In the genomic region with DNA sequence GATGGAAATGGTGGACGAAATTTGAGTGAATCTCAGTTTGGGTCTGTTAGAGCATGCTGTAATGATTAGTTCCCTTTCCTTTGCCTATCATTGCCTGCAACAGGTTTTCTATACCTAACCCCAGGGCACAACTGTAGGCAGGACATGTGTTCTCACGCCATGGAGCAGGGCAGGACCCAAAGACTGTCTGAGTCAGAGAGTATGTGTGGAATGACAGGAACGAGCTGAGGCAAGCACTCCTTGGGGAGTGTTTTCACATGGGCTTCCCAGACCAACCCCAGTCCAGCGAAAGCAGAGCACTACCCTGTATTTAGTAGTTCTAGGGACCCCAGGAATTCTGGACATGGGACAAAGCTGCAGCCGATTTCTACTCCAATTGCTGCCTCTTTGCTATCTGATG, we compare ENCODE assay signal across 13 cellular contexts.
DNase-seq lines count a peak whose midpoint lies in the region; ATAC-seq and TF ChIP-seq lines count a peak whose summit lies in the region.
"Had no signal": no experiment of that assay in that cellular context is flagged by ENCODE, and none has a peak within 500 bp of the region (broad histone marks: within the 10 kb centered on the region; RNA-seq: fewer than 3 reads in every experiment).

No MANE protein-coding gene starts in this region.

- peaks cover 2% of the 10 kb centered on the region for H3K36me3 Mint-ChIP-seq in chondrocyte (ENCODE audit: low read depth)

- H2BK120ac ChIP-seq in mesenchymal stem cell (ENCODE audit: low read depth, low read length): no peak overlapping the region
- no peak overlapping the region for H2BK120ac ChIP-seq in neuronal stem cell (ENCODE audit: low read depth, low read length)

- H2BK15ac ChIP-seq in mesenchymal stem cell (ENCODE audit: low read depth, poor library complexity, severe bottlenecking) (no peak overlapping the region), neuronal stem cell (ENCODE audit: low read length) (no peak overlapping the region)

- H3K9ac ChIP-seq in mesenchymal stem cell (ENCODE audit: low read length): no peak overlapping the region
- no peak overlapping the region for H3K9ac ChIP-seq in neuronal stem cell (ENCODE audit: low read depth, low read length, poor library complexity)

- H2BK5ac ChIP-seq in mesenchymal stem cell (ENCODE audit: low read depth, low read length, poor library complexity, severe bottlenecking): peak overlapping the region; percentile 53
- no peak overlapping the region for H2BK5ac ChIP-seq in neuronal stem cell (ENCODE audit: low read length)

- H3K27ac Mint-ChIP-seq in chondrocyte (ENCODE audit: unreplicated experiment): peak overlapping the region; percentile 91
- H3K27ac Mint-ChIP-seq: T-helper 2 cell treated with Interferon-gamma antibody and Interleukin-4, amounts not matched to agents 5 μg/mL and 100 μg/mL, for 36 hours had no signal

- no peaks in the 10 kb centered on the region for H3K36me3 ChIP-seq in mesenchymal stem cell (ENCODE audit: control insufficient read depth in 1 of 2, insufficient read depth in 2 of 2, low read depth in 1 of 2, low read length in 2 of 2)
- H3K36me3 ChIP-seq in neuronal stem cell (replicated peaks in 1 of 2; ENCODE audit: control insufficient read depth in 2 of 2, insufficient read depth in 2 of 2, low read length in 2 of 2): no peaks in the 10 kb centered on the region

- H4K8ac ChIP-seq in mesenchymal stem cell (ENCODE audit: low read length) (peak overlapping the region; percentile 31), neuronal stem cell (ENCODE audit: low read depth, low read length) (no peak overlapping the region)

- H3K27me3 Mint-ChIP-seq in chondrocyte (ENCODE audit: low read depth): no peaks in the 10 kb centered on the region

- H2AK5ac ChIP-seq in mesenchymal stem cell (ENCODE audit: low read length, severe bottlenecking) (peak overlapping the region; percentile 76), neuronal stem cell (ENCODE audit: low read depth, low read length) (no peak overlapping the region)

- peak; percentile 63 for DNase-seq in AG08395 (ENCODE audit: low spot score)
- peak; percentile 53 for DNase-seq in HS-5 (ENCODE audit: low read depth)
- DNase-seq in chondrocyte (ENCODE audit: low spot score): peak; percentile 78
- peak; percentile 91 for DNase-seq in mesenchymal stem cell
- DNase-seq in neuronal stem cell (ENCODE audit: low spot score): no peak
- no peak for DNase-seq in KG1 (lab: John Stamatoyannopoulos, UW)
- DNase-seq: AML-193, body of pancreas, NCI-H1436, retina had no signal

- H3K4me1 ChIP-seq in mesenchymal stem cell (ENCODE audit: control insufficient read depth, insufficient read depth, low read depth, low read length) (peaks cover 7% of the 10 kb centered on the region), neuronal stem cell (ENCODE audit: control insufficient read depth in 2 of 2, insufficient read depth in 1 of 2, low read depth in 1 of 2, low read length in 2 of 2) (peaks cover 2 to 3% of the 10 kb centered on the region in 2 donors)
- H3K4me1 ChIP-seq: body of pancreas had no signal

- no peak overlapping the region for H3K14ac ChIP-seq in mesenchymal stem cell (ENCODE audit: low read length in 2 of 2)
- no peak overlapping the region for H3K14ac ChIP-seq in neuronal stem cell (ENCODE audit: low read length)

- no peak overlapping the region for H3K4me3 ChIP-seq in mesenchymal stem cell (ENCODE audit: insufficient read depth in 1 of 2, low read depth in 1 of 2, low read length in 2 of 2)
- no peak overlapping the region for H3K4me3 ChIP-seq in neuronal stem cell (ENCODE audit: low read length in 2 of 2)
- H3K4me3 ChIP-seq: body of pancreas had no signal

- H3K9me3 ChIP-seq in mesenchymal stem cell (ENCODE audit: control insufficient read depth, low read length) (no peaks in the 10 kb centered on the region), neuronal stem cell (replicated peaks in 1 of 2; ENCODE audit: control insufficient read depth in 2 of 2, insufficient read depth in 1 of 2, low read depth in 1 of 2, low read length in 2 of 2) (no peaks in the 10 kb centered on the region)
- H3K9me3 ChIP-seq: body of pancreas had no signal

- 32% methylated on average over 5 of the region's 5 CpGs for WGBS in mesenchymal stem cell
- WGBS in neuronal stem cell (ENCODE audit: extremely low coverage in 2 of 2, insufficient read length in 2 of 2, insufficient replicate concordance in 1 of 2), 2 donors: no CpG with 5 or more reads among the region's 5 CpGs

- H4K91ac ChIP-seq in mesenchymal stem cell (ENCODE audit: low read length) (peak overlapping the region; percentile 9), neuronal stem cell (ENCODE audit: low read depth, low read length, poor library complexity) (no peak overlapping the region)

- no peak overlapping the region for H3K4me2 ChIP-seq in mesenchymal stem cell (ENCODE audit: low read length, poor library complexity, severe bottlenecking)
- H3K4me2 ChIP-seq in neuronal stem cell (ENCODE audit: insufficient read depth, low read length, poor library complexity, severe bottlenecking): no peak overlapping the region

- TF ChIP-seq CTCF in chondrocyte (IDR thresholded peaks at IDR 0.05): no peak

- H3K18ac ChIP-seq in mesenchymal stem cell (ENCODE audit: low read depth in 1 of 2, low read length in 2 of 2) (peak overlapping the region; percentile 44 to 57), neuronal stem cell (ENCODE audit: low read length) (no peak overlapping the region)

- H3K4me1 Mint-ChIP-seq in chondrocyte (ENCODE audit: low read depth): peaks cover 65% of the 10 kb centered on the region

- H3K79me1 ChIP-seq in mesenchymal stem cell (replicated peaks; ENCODE audit: low read length, poor library complexity, severe bottlenecking) (no peaks in the 10 kb centered on the region), neuronal stem cell (ENCODE audit: low read depth, low read length) (no peaks in the 10 kb centered on the region)

- H3K23ac ChIP-seq in mesenchymal stem cell (ENCODE audit: low read length in 2 of 2): no peak overlapping the region
- no peak overlapping the region for H3K23ac ChIP-seq in neuronal stem cell (ENCODE audit: low read depth, low read length, poor library complexity)

- ATAC-seq in GM18517 (IDR thresholded peaks at IDR 0.05; ENCODE audit: unreplicated experiment) (no peak), GM19324 (IDR thresholded peaks at IDR 0.05; ENCODE audit: low FRiP score, unreplicated experiment) (no peak)
- ATAC-seq: body of pancreas had no signal

- H3K4ac ChIP-seq in mesenchymal stem cell (ENCODE audit: low read depth in 1 of 2, low read length in 2 of 2) (no peak overlapping the region), neuronal stem cell (ENCODE audit: low read length) (no peak overlapping the region)

- H2BK12ac ChIP-seq in mesenchymal stem cell (ENCODE audit: low read length in 2 of 2) (peak overlapping the region; percentile 44 to 79), neuronal stem cell (ENCODE audit: low read length) (no peak overlapping the region)

- H3K4me3 Mint-ChIP-seq in chondrocyte (ENCODE audit: unreplicated experiment): no peak overlapping the region
- H3K4me3 Mint-ChIP-seq: T-helper 2 cell treated with Interferon-gamma antibody and Interleukin-4, amounts not matched to agents 5 μg/mL and 100 μg/mL, for 36 hours had no signal

- H3K9me3 Mint-ChIP-seq in chondrocyte (ENCODE audit: low read depth): peaks cover 4% of the 10 kb centered on the region
- H3K9me3 Mint-ChIP-seq: T-helper 2 cell treated with Interferon-gamma antibody and Interleukin-4, amounts not matched to agents 5 μg/mL and 100 μg/mL, for 36 hours had no signal

- no peak overlapping the region for H2AFZ ChIP-seq in mesenchymal stem cell (ENCODE audit: low read depth, low read length)
- no peak overlapping the region for H2AFZ ChIP-seq in neuronal stem cell (ENCODE audit: low read length)

- H3K27me3 ChIP-seq in mesenchymal stem cell (ENCODE audit: control insufficient read depth in 1 of 2, insufficient read depth in 1 of 2, low read length in 2 of 2): no peaks in the 10 kb centered on the region
- H3K27me3 ChIP-seq in neuronal stem cell (ENCODE audit: control insufficient read depth in 3 of 3, insufficient read depth in 3 of 3, low read depth in 1 of 3, low read length in 3 of 3): no peaks in the 10 kb centered on the region
- H3K27me3 ChIP-seq: body of pancreas had no signal

- peak overlapping the region; percentile 79 for H3K27ac ChIP-seq in mesenchymal stem cell (ENCODE audit: low read length, poor library complexity, severe bottlenecking)
- no peak overlapping the region for H3K27ac ChIP-seq in neuronal stem cell (replicated peaks; ENCODE audit: low read length)
- H3K27ac ChIP-seq: body of pancreas had no signal

Comparison
In these comparisons a context has a peak if more than half of its experiments do, and no peak if none do; other contexts are left out.
1. DNase-seq: peak in AG08395 (single experiment), HS-5 (single experiment), chondrocyte (single experiment) and mesenchymal stem cell (single experiment); none in neuronal stem cell (single experiment) and KG1 (single experiment).